9 cellular contexts compared by ENCODE assay signal in the genomic region with DNA sequence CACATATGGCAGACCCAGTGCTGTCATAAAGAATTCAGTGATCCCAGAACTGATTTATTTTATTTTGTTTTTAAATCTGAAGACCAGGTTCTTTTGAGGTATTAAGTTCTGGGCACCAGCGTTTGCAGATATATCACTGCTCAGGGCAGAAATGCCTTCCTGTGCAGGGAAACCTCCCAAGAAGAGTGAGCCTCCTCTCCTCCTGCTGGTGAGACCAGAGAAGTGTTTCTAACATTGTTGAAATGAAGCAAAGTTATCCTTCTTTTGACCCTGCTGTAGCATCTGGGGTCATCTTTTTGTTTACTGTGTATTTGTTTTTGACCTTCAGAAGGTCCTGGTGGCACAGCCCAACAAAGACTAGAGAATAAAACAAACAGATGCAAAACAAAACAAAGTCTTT.
A peak's percentile ranks its signal among the peaks of the same experiment; 100 is the strongest.
DNase-seq lines count a peak whose midpoint lies in the region; ATAC-seq and TF ChIP-seq lines count a peak whose summit lies in the region.
"Had no signal": no experiment of that assay in that cellular context is flagged by ENCODE, and none has a peak within 500 bp of the region (broad histone marks: within the 10 kb centered on the region; RNA-seq: fewer than 3 reads in every experiment).

No MANE protein-coding gene starts in this region.

- H3K36me3 ChIP-seq in H7 (replicated peaks; ENCODE audit: control insufficient read depth, insufficient read depth, low read length), result no peaks in the 10 kb centered on the region
- H3K36me3 ChIP-seq in SK-N-SH (replicated peaks in 1 of 2; ENCODE audit: control insufficient read depth in 1 of 2, insufficient read depth in 2 of 2, low read length in 1 of 2), result no peaks in the 10 kb centered on the region

- H3K9me2 ChIP-seq in SK-N-SH, result no peaks in the 10 kb centered on the region

- TF ChIP-seq EP300 in SK-N-SH (IDR thresholded peaks at IDR 0.05; ENCODE audit: borderline replicate concordance in 1 of 2, low read depth in 1 of 2, low read length in 1 of 2), result no peak

- CTCF ChIA-PET in SK-N-SH (lab: Yijun Ruan, JAX), result interaction anchor here (1.2 to 2.8 kb wide), 2 partner anchors 115 to 118 kb away, joined by 3 to 13 read pairs; no protein-coding TSS in a partner anchor

- no peak overlapping the region for H3K4me3 ChIP-seq in H7 (ENCODE audit: insufficient read depth, low read depth, low read length)
- no peak overlapping the region for H3K4me3 ChIP-seq in SK-N-SH (ENCODE audit: low read depth in 2 of 2, low read length in 1 of 2)

- peak; percentile 70 for TF ChIP-seq RAD21 in SK-N-SH (IDR thresholded peaks at IDR 0.05; ENCODE audit: low read length)

- H3F3A ChIP-seq in SK-N-SH (replicated peaks; ENCODE audit: insufficient read depth), result no peaks in the 10 kb centered on the region

- POLR2A ChIA-PET in SK-N-SH (lab: Yijun Ruan, JAX), result no interaction called here

- no peaks in the 10 kb centered on the region for H3K79me2 ChIP-seq in SK-N-SH (ENCODE audit: insufficient read depth)

- ATAC-seq in GM21381 (IDR thresholded peaks at IDR 0.05; ENCODE audit: unreplicated experiment), result no peak

- no peak overlapping the region for H3K9ac ChIP-seq in SK-N-SH

- peaks cover 0 to 10% of the 10 kb centered on the region in 2 experiments; a peak in 2 of 4 replicates for H3K4me1 ChIP-seq in SK-N-SH (ENCODE audit: control insufficient read depth in 1 of 2, insufficient read depth in 2 of 2, low read depth in 1 of 2, low read length in 1 of 2)

- no peak for DNase-seq in AG09319 (ENCODE audit: extremely low read depth, low read depth)
- DNase-seq in H7, result peak; percentile 39
- DNase-seq in SK-N-SH, result no peak
- peak; percentile 66 for DNase-seq in iPS-NIHi7 (ENCODE audit: extremely low spot score)
- DNase-seq in stimulated activated CD4-positive, alpha-beta T cell treated with anti-CD3 and anti-CD28 coated beads, Interleukin-2, amount 100 ng/mL, for 48 hours, result no peak
- DNase-seq in midbrain (lab: John Stamatoyannopoulos, UW), result no peak
- no peak for DNase-seq in mesenteric fat pad (ENCODE audit: low spot score)
- DNase-seq: KG1 had no signal

- no peaks in the 10 kb centered on the region for H3K27me3 ChIP-seq in H7 (ENCODE audit: control insufficient read depth, insufficient read depth, low read length)
- H3K27me3 ChIP-seq in SK-N-SH (ENCODE audit: insufficient read depth), result no peaks in the 10 kb centered on the region

- no peaks in the 10 kb centered on the region for H4K20me1 ChIP-seq in SK-N-SH (ENCODE audit: insufficient read depth)

- H3K4me2 ChIP-seq in SK-N-SH, result no peak overlapping the region

- WGBS in SK-N-SH (ENCODE audit: low lambda C conversion rate), result 19% methylated on average over 1 of the region's 1 CpG

- no peaks in the 10 kb centered on the region for H3K9me3 ChIP-seq in SK-N-SH

- TF ChIP-seq CTCF in AG09319 (IDR thresholded peaks at IDR 0.05; ENCODE audit: low read depth, low read length), result peak; percentile 28
- TF ChIP-seq CTCF in SK-N-SH (IDR thresholded peaks at IDR 0.05), result peak; percentile 41

- H2AFZ ChIP-seq in SK-N-SH (ENCODE audit: low read depth), result no peak overlapping the region

- H3K27ac ChIP-seq in SK-N-SH (ENCODE audit: low read depth in 2 of 2, low read length in 1 of 2), result peak overlapping the region in 1 of 2 experiments; percentile 91; a peak in 1 of 4 replicates

TF ChIP-seq in SK-N-SH, 30 proteins besides CTCF, POLR2A, EP300 and RAD21:
- peak; percentile 36; the same call in 1 of the 2 replicates for TF ChIP-seq SMC3 (IDR thresholded peaks at IDR 0.05; ENCODE audit: low read depth, low read length)
- TF ChIP-seq, protein P1, sequence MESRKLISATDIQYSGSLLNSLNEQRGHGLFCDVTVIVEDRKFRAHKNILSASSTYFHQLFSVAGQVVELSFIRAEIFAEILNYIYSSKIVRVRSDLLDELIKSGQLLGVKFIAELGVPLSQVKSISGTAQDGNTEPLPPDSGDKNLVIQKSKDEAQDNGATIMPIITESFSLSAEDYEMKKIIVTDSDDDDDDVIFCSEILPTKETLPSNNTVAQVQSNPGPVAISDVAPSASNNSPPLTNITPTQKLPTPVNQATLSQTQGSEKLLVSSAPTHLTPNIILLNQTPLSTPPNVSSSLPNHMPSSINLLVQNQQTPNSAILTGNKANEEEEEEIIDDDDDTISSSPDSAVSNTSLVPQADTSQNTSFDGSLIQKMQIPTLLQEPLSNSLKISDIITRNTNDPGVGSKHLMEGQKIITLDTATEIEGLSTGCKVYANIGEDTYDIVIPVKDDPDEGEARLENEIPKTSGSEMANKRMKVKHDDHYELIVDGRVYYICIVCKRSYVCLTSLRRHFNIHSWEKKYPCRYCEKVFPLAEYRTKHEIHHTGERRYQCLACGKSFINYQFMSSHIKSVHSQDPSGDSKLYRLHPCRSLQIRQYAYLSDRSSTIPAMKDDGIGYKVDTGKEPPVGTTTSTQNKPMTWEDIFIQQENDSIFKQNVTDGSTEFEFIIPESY (IDR thresholded peaks at IDR 0.05; ENCODE audit: borderline replicate concordance, low read depth), result no peak

Comparison
In these comparisons a context has a peak if more than half of its experiments do, and no peak if none do; other contexts are left out.
1. DNase-seq: peak in H7 (single experiment) and iPS-NIHi7 (single experiment); none in AG09319 (single experiment), SK-N-SH (single experiment), stimulated activated CD4-positive, alpha-beta T cell treated with anti-CD3 and anti-CD28 coated beads, Interleukin-2, amount 100 ng/mL, for 48 hours (0 of 2), midbrain (single experiment) and mesenteric fat pad (single experiment).